In the genomic region with DNA sequence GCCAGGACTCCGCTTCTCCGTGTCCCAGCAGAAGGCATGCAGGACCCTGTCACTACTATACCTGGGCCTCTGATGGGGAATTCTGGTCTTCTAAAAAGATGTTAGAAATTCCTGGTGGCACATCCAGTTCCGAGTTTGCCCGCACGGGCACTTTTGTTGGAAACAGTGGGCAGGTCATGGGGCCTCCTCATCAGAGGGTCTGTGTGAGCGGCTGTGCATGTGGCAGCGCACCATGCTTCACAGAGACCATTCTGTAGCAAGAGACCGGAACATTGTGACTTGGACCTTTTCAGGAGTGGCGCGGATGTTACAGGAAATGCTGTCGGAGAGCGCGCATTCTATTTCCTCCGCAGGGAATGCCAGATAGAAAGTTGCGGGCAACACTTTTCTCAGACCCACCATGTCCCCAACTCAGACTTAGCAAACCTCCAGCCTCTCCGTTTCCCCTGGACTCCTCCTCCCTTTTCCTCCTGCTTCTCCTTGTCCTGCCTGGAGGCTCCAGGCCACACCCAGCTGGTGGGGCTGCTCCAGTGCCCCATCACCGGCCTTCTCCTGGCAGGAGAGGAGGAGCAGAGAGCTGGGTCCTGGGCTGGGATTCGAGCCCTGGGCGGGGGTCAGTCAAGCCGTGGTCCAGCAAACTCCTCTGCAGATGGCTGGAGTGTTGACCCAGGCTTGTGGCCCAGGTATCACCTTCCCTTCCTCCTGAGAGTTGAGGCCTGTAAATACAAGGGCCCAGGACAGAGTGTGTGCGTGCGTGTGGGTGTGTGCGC, we compare ENCODE assay signal across 17 cellular contexts. TPM values are rescaled to one million over a fixed set of nuclear protein-coding genes. Genes with fewer than 3 reads are reported as not detected.
A peak's percentile ranks its signal among the peaks of the same experiment; 100 is the strongest.
DNase-seq lines count a peak whose midpoint lies in the region; ATAC-seq and TF ChIP-seq lines count a peak whose summit lies in the region.
"Had no signal": no experiment of that assay in that cellular context is flagged by ENCODE, and none has a peak within 500 bp of the region (broad histone marks: within the 10 kb centered on the region; RNA-seq: fewer than 3 reads in every experiment).

No MANE protein-coding gene starts in this region.

- CTCF ChIA-PET in HEK293T (lab: Yijun Ruan, JAX): no interaction called here

- H3K4me1 Mint-ChIP-seq in activated naive CD8-positive, alpha-beta T cell (ENCODE audit: low read depth): peaks cover 79% of the 10 kb centered on the region
- H3K4me1 Mint-ChIP-seq in activated naive CD8-positive, alpha-beta T cell treated with anti-CD3 and anti-CD28 coated beads, Interleukin-2, amount 50 U/mL, for 24 hours: peaks cover 68% of the 10 kb centered on the region
- H3K4me1 Mint-ChIP-seq in endothelial cell (ENCODE audit: unreplicated experiment): peaks cover 17% of the 10 kb centered on the region

- H3K9me3 ChIP-seq in osteoblast (ENCODE audit: low read depth, low read length) (no peaks in the 10 kb centered on the region), tibial nerve (no peaks in the 10 kb centered on the region)
- H3K9me3 ChIP-seq: HAP-1 had no signal

- no peak overlapping the region for H3K4me2 ChIP-seq in osteoblast (ENCODE audit: insufficient read depth, low read length)

- H3K36me3 Mint-ChIP-seq in activated naive CD8-positive, alpha-beta T cell: peaks cover 6% of the 10 kb centered on the region
- H3K36me3 Mint-ChIP-seq in activated naive CD8-positive, alpha-beta T cell treated with anti-CD3 and anti-CD28 coated beads, Interleukin-2, amount 50 U/mL, for 24 hours (ENCODE audit: low read depth): peaks cover 25% of the 10 kb centered on the region
- H3K36me3 Mint-ChIP-seq in endothelial cell (ENCODE audit: low read depth, unreplicated experiment): peaks cover 9% of the 10 kb centered on the region

- H3K27me3 Mint-ChIP-seq in activated naive CD8-positive, alpha-beta T cell: no peaks in the 10 kb centered on the region
- H3K27me3 Mint-ChIP-seq in activated naive CD8-positive, alpha-beta T cell treated with anti-CD3 and anti-CD28 coated beads, Interleukin-2, amount 50 U/mL, for 24 hours: no peaks in the 10 kb centered on the region
- H3K27me3 Mint-ChIP-seq in endothelial cell (ENCODE audit: unreplicated experiment): peaks cover 19% of the 10 kb centered on the region
- H3K27me3 Mint-ChIP-seq: activated naive CD4-positive, alpha-beta T cell treated with anti-CD3 and anti-CD28 coated beads, Interleukin-2, amount 10 ng/mL, durations not matched to agents 7 days and 5 days; stimulated activated naive CD8-positive, alpha-beta T cell treated with anti-CD3 and anti-CD28 coated beads, Interleukin-15, amount 100 ng/mL, for 72 hours had no signal

- TF ChIP-seq POLR2A in tibial nerve (IDR thresholded peaks at IDR 0.05): no peak

- peaks cover 28% of the 10 kb centered on the region for H4K20me1 ChIP-seq in osteoblast (ENCODE audit: insufficient read depth, low read length)

- no peaks in the 10 kb centered on the region for H3K27me3 ChIP-seq in osteoblast (ENCODE audit: insufficient read depth, low read length)
- no peaks in the 10 kb centered on the region for H3K27me3 ChIP-seq in tibial nerve

- H3K27ac ChIP-seq in osteoblast (ENCODE audit: low read depth, low read length) (no peak overlapping the region), tibial nerve (peak overlapping the region in 3 of 4 donors; percentile 63 to 77 (median 73))

- H3K79me2 ChIP-seq in osteoblast (ENCODE audit: insufficient read depth, low read length): peaks cover 81% of the 10 kb centered on the region

- H3K4me1 ChIP-seq in osteoblast (ENCODE audit: insufficient read depth, low read length) (peaks cover 5% of the 10 kb centered on the region), tibial nerve (peaks cover 0 to 86% (median 39%) of the 10 kb centered on the region in 4 donors)
- H3K4me1 ChIP-seq: HAP-1 had no signal

- no peak for ATAC-seq in activated naive CD8-positive, alpha-beta T cell treated with anti-CD3 and anti-CD28 coated beads, Interleukin-2, amount 50 U/mL, for 24 hours
- ATAC-seq: stimulated activated naive CD8-positive, alpha-beta T cell treated with anti-CD3 and anti-CD28 coated beads, Interleukin-15, amount 100 ng/mL, for 72 hours had no signal

- no peaks in the 10 kb centered on the region for H3K9me3 Mint-ChIP-seq in activated naive CD8-positive, alpha-beta T cell (ENCODE audit: low read depth)
- H3K9me3 Mint-ChIP-seq in activated naive CD8-positive, alpha-beta T cell treated with anti-CD3 and anti-CD28 coated beads, Interleukin-2, amount 50 U/mL, for 24 hours: no peaks in the 10 kb centered on the region
- H3K9me3 Mint-ChIP-seq in endothelial cell (ENCODE audit: unreplicated experiment): no peaks in the 10 kb centered on the region

- no peak overlapping the region for H2AFZ ChIP-seq in osteoblast (ENCODE audit: low read length)

- 85 to 89% methylated on average over 21 to 23 of the region's 23 CpGs for WGBS in tibial nerve, 2 donors

- no peak for TF ChIP-seq EP300 in tibial nerve (IDR thresholded peaks at IDR 0.05)

- POLR2A ChIA-PET in HEK293T (lab: Yijun Ruan, JAX): no interaction called here

- H3K4me3 ChIP-seq in osteoblast (ENCODE audit: insufficient read depth, low read length) (no peak overlapping the region), tibial nerve (no peak overlapping the region)
- H3K4me3 ChIP-seq: A549, HAP-1 had no signal

- peak overlapping the region; percentile 66 for H3K27ac Mint-ChIP-seq in activated naive CD8-positive, alpha-beta T cell
- no peak overlapping the region for H3K27ac Mint-ChIP-seq in activated naive CD8-positive, alpha-beta T cell treated with anti-CD3 and anti-CD28 coated beads, Interleukin-2, amount 50 U/mL, for 24 hours
- no peak overlapping the region for H3K27ac Mint-ChIP-seq in endothelial cell (ENCODE audit: unreplicated experiment)

- H3K36me3 ChIP-seq in osteoblast (ENCODE audit: insufficient read depth, low read length) (peaks cover 7% of the 10 kb centered on the region), tibial nerve (peaks cover 4 to 62% (median 10%) of the 10 kb centered on the region in 3 donors)
- H3K36me3 ChIP-seq: HAP-1 had no signal

- no peak for DNase-seq in activated naive CD8-positive, alpha-beta T cell treated with anti-CD3 and anti-CD28 coated beads, Interleukin-2, amount 50 U/mL, for 24 hours
- DNase-seq in endothelial cell (ENCODE audit: low spot score): no peak
- peak; percentile 72 for DNase-seq in osteoblast (ENCODE audit: insufficient read length, low spot score, missing footprints)
- no peak for DNase-seq in tibial nerve (ENCODE audit: low spot score in 2 of 2)
- no peak for DNase-seq in HEK293T (ENCODE audit: extremely low spot score)
- DNase-seq in hippocampal formation (lab: John Stamatoyannopoulos, UW): no peak
- no peak for DNase-seq in COLO668 (lab: John Stamatoyannopoulos, UW; ENCODE audit: unreplicated experiment)
- DNase-seq: activated CD8-positive, alpha-beta memory T cell treated with anti-CD3 and anti-CD28 coated beads for 24 hours; activated naive CD4-positive, alpha-beta T cell treated with anti-CD3 and anti-CD28 coated beads, Interleukin-2, amount 10 ng/mL, durations not matched to agents 7 days and 5 days; central memory CD4-positive, alpha-beta T cell; NCI-H2081; NCI-H526 treated with DMSO at 0.1 percent for 48 hours; stimulated activated CD4-positive, alpha-beta T cell treated with anti-CD3 and anti-CD28 coated beads, Interleukin-4, amount 100 ng/mL, for 24 hours; stimulated activated naive CD8-positive, alpha-beta T cell treated with anti-CD3 and anti-CD28 coated beads, Interleukin-15, amount 100 ng/mL, for 72 hours had no signal

- no peak overlapping the region for H3K4me3 Mint-ChIP-seq in activated naive CD8-positive, alpha-beta T cell
- no peak overlapping the region for H3K4me3 Mint-ChIP-seq in activated naive CD8-positive, alpha-beta T cell treated with anti-CD3 and anti-CD28 coated beads, Interleukin-2, amount 50 U/mL, for 24 hours
- H3K4me3 Mint-ChIP-seq in endothelial cell (ENCODE audit: unreplicated experiment): peak overlapping the region; percentile 42
- H3K4me3 Mint-ChIP-seq: activated naive CD4-positive, alpha-beta T cell treated with anti-CD3 and anti-CD28 coated beads, Interleukin-2, amount 10 ng/mL, durations not matched to agents 7 days and 5 days had no signal

- TF ChIP-seq CTCF in endothelial cell (IDR thresholded peaks at IDR 0.05; ENCODE audit: unreplicated experiment) (no peak), osteoblast (IDR thresholded peaks at IDR 0.05; ENCODE audit: extremely low read depth, low read depth, low read length) (no peak), tibial nerve (IDR thresholded peaks at IDR 0.05) (no peak)

TF ChIP-seq in HEK293T, 16 proteins besides CTCF, POLR2A, EP300 and RAD21:
- TF ChIP-seq SUZ12 (IDR thresholded peaks at IDR 0.05): no peak
- no peak for TF ChIP-seq FOXA1 (IDR thresholded peaks at IDR 0.05)
- no peak for TF ChIP-seq L3MBTL2 (conservative IDR thresholded peaks at IDR 0.05)
- TF ChIP-seq ELF4 (IDR thresholded peaks at IDR 0.05): no peak
- no peak for TF ChIP-seq NFRKB (IDR thresholded peaks at IDR 0.05)
- TF ChIP-seq LEF1 (IDR thresholded peaks at IDR 0.05; ENCODE audit: borderline replicate concordance): no peak
- TF ChIP-seq, protein P1, sequence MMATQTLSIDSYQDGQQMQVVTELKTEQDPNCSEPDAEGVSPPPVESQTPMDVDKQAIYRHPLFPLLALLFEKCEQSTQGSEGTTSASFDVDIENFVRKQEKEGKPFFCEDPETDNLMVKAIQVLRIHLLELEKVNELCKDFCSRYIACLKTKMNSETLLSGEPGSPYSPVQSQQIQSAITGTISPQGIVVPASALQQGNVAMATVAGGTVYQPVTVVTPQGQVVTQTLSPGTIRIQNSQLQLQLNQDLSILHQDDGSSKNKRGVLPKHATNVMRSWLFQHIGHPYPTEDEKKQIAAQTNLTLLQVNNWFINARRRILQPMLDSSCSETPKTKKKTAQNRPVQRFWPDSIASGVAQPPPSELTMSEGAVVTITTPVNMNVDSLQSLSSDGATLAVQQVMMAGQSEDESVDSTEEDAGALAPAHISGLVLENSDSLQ (IDR thresholded peaks at IDR 0.05): no peak
- TF ChIP-seq HDGF (IDR thresholded peaks at IDR 0.05; ENCODE audit: borderline replicate concordance): no peak
- no peak for TF ChIP-seq BHLHE40 (IDR thresholded peaks at IDR 0.05; ENCODE audit: borderline replicate concordance)
- TF ChIP-seq FOXM1 (IDR thresholded peaks at IDR 0.05; ENCODE audit: borderline replicate concordance): no peak
- TF ChIP-seq SP1 (IDR thresholded peaks at IDR 0.05): no peak
- no peak for TF ChIP-seq ZNF384 (IDR thresholded peaks at IDR 0.05)
- TF ChIP-seq CTBP1 (IDR thresholded peaks at IDR 0.05; ENCODE audit: borderline replicate concordance): no peak
- no peak for TF ChIP-seq FOXK2 (IDR thresholded peaks at IDR 0.05)

RNA-seq across cellular contexts. Expression of a gene that starts 46.6 kb away (rescaled TPM):
- 45.1 TPM for total RNA-seq in endothelial cell (ENCODE audit: unreplicated experiment)
- 53.3 and 58.6 TPM in 2 replicates for total RNA-seq in osteoblast
- 10 to 100 TPM; 61.2 to 77.9 (median 75.1) TPM for total RNA-seq in tibial nerve
